ENCODE assay signal across 8 cellular contexts in the genomic region with DNA sequence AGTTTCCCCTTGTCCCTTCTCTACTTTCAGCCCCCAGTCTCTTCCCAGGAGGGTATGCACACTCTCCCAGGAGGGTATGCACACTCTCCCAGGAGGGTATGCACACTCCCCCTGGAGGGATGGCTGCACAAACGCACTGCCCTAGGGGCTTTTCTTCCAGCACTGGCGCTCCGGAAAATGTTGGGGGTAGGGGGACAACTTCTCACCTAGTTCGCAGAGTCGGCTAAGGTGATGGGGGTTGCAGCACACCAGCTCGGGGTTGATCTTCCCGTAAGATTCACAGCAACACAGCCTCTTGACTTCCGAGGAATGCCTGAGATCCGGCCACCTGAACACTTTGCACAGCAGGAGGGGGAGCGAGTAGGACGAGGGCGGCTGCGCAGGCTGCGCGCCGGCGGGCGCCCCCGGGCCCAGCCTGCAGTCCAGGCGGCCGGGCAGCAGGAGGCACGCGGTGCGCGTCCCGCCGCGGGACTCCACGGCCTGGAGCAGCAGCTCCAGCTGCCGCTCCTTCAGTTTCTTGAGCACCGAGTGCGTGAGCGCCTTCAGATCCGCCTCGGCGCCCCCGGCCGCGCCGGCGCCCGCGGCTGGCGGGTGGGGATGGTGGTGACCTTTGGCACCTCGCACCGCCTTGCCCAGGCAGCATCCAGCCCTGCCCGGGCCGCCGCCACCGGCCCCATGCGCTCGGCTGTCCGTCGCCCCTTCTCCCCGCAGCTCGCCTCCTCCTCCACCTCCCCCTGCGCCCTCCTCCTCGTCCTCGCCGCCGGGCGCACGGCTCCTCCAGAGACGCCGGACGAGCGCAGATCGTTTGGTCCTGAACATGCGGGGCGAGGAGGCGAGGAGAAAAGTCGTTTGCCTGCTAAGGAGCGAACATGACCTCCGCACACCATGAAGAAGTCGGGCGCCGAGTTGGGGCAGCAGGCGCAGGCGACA. TPM values are rescaled to one million over a fixed set of nuclear protein-coding genes. Genes with fewer than 3 reads are reported as not detected.
DNase-seq lines count a peak whose midpoint lies in the region; ATAC-seq and TF ChIP-seq lines count a peak whose summit lies in the region.

No MANE protein-coding gene starts in this region.

- ATAC-seq in Right ventricle myocardium inferior (no peak), HG03378 (IDR thresholded peaks at IDR 0.05; ENCODE audit: unreplicated experiment) (no peak), HG03025 (IDR thresholded peaks at IDR 0.05; ENCODE audit: low FRiP score, unreplicated experiment) (no peak)

- peak overlapping the region; percentile 66 for H3K9ac ChIP-seq in iPS-18a (ENCODE audit: low read length)

- H3K9me3 ChIP-seq in adrenal gland (replicated peaks in 1 of 3) (no peaks in the 10 kb centered on the region), iPS-18a (ENCODE audit: control insufficient read depth, low read depth, low read length) (no peaks in the 10 kb centered on the region)

- H3K27ac ChIP-seq in adrenal gland (peak overlapping the region in 4 of 5 donors; percentile 69 to 99 (median 88)), iPS-18a (ENCODE audit: low read length) (no peak overlapping the region), skin epidermis (peak overlapping the region; percentile 32 to 100 (median 94))

- H3K36me3 ChIP-seq in adrenal gland (replicated peaks in 1 of 2) (no peaks in the 10 kb centered on the region), iPS-18a (ENCODE audit: control insufficient read depth, low read depth, low read length) (no peaks in the 10 kb centered on the region)

- 0 to 1% (median 0%) methylated on average over 3 to 79 of the region's 79 CpGs for WGBS in adrenal gland, 4 donors

- TF ChIP-seq POLR2A in adrenal gland (IDR thresholded peaks at IDR 0.05), result peak in 1 of 2 donors; percentile 46

- peak overlapping the region; percentile 56 to 91 (median 79) for H3K4me3 ChIP-seq in adrenal gland
- peak overlapping the region; percentile 95 for H3K4me3 ChIP-seq in iPS-18a (ENCODE audit: low read length)
- peak overlapping the region; percentile 56 to 87 (median 81) for H3K4me3 ChIP-seq in skin epidermis

- intact Hi-C loops in Right ventricle myocardium inferior (cut with DNase I) (loop anchor here (2.0 to 5.0 kb wide), 3 partner anchors 108 to 227 kb away; no protein-coding TSS in a partner anchor), cardiac septum (cut with DNase I) (loop anchor here (5.0 to 10.0 kb wide), 4 partner anchors 98 to 862 kb away; partner anchors contain the start of gene ACAA2), adrenal gland (cut with DNase I) (loop anchor here (5.0 to 10.0 kb wide), 5 partner anchors 115 to 275 kb away; no protein-coding TSS in a partner anchor)

- DNase-seq in Right ventricle myocardium inferior (ENCODE audit: missing footprints) (peak; percentile 76), cardiac septum (ENCODE audit: low spot score) (no peak), NCI-H526 (lab: John Stamatoyannopoulos, UW) (peak; percentile 50 to 83), adrenal gland (peak in 4 of 7 donors; percentile 45 to 60 (median 56))

- TF ChIP-seq CTCF in adrenal gland (IDR thresholded peaks at IDR 0.05), result peak in 3 of 6 experiments; percentile 28 to 59 (median 30)

- H3K27me3 ChIP-seq in adrenal gland, result no peaks in the 10 kb centered on the region
- H3K27me3 ChIP-seq in iPS-18a (ENCODE audit: control insufficient read depth, insufficient read depth, low read length), result peaks cover 48% of the 10 kb centered on the region

- peaks cover 29 to 40% of the 10 kb centered on the region in 2 donors for H3K4me1 ChIP-seq in adrenal gland (replicated peaks in 1 of 2)
- H3K4me1 ChIP-seq in iPS-18a (ENCODE audit: control insufficient read depth, low read depth, low read length), result peaks cover 19% of the 10 kb centered on the region

RNA-seq across cellular contexts. Expression of gene SMAD7, which starts 0.9 kb away (rescaled TPM):
- total RNA-seq in Right ventricle myocardium inferior (12.0 TPM), cardiac septum (42.4 TPM), adrenal gland (10 to 100 TPM; 14.5 to 68.3 (median 25.5) TPM)
- polyA plus RNA-seq in adrenal gland, result 10 to 100 TPM in 1 of 3 donors, 1 to 10 TPM in 2; 6.1 to 12.6 (median 8.2) TPM
